ENCODE assay signal across 8 cellular contexts in the genomic region with DNA sequence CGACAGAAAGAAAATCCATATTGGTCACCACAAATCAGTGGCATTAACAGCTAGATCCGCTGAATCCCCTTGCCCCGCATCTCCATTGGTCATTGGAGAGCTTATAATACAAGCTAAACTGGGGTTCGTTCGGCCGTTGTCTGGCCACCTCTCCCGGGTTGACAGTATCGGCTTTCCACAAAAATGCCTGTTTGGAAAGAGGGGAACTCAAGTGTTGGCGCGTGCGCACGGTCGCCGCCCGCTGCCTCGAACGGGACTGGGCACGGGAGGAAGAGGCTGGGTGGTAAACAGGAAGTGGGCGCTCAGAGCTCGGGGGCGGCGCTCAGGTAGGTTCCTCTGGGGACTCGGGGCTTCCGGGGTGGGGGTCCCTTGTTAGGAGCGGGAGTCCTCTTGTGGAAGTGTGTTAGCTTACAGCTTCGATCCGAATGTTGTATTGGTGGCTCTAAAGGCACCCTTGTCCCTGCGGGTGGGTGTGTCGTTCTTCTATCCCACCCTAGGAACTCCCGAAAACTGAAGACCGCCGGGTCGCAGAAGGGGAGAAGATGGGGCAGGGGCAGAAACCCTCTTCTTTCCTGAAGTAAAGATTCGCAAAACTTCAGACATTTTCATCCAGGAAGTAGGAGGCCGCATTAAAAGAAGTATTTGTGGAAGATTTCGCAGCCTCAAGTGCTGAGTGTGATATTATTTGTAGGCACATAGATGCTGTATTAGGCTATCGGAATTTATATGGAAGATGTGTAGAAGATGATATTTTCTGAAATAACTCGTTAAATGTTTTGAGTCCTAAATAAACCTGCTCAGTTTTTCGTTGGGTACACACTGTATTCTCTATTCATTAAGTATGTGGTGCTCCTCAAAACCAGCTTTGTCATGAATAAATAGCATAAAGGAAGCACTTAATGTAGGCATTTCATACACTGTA. TPM values are rescaled to one million over a fixed set of nuclear protein-coding genes. Genes with fewer than 3 reads are reported as not detected.
DNase-seq lines count a peak whose midpoint lies in the region; ATAC-seq and TF ChIP-seq lines count a peak whose summit lies in the region.

No MANE protein-coding gene starts in this region.

- peak; percentile 81 to 93 (median 91) for DNase-seq in CD4-positive, alpha-beta T cell
- DNase-seq in NCI-H748 treated with DMSO at 0.1 percent for 48 hours (lab: John Stamatoyannopoulos, UW): peak; percentile 77
- DNase-seq in activated CD4-positive, alpha-beta T cell treated with anti-CD3 and anti-CD28 coated beads, Interleukin-2, amount 50 U/mL, for 4 hours: peak; percentile 85 to 86
- DNase-seq in dermis blood vessel endothelial cell: peak; percentile 98
- peak; percentile 91 for DNase-seq in stimulated activated CD4-positive, alpha-beta T cell treated with anti-CD3 and anti-CD28 coated beads, Interleukin-4, amount 100 ng/mL, for 24 hours

- no peaks in the 10 kb centered on the region for H3K27me3 Mint-ChIP-seq in CD4-positive, alpha-beta T cell

- CTCF ChIA-PET in CD4-positive, alpha-beta T cell (lab: Charles Lee): interaction anchor here (1.1 to 2.7 kb wide), 8 partner anchors 10 to 971 kb away, joined by 3 to 14 read pairs (median 4); a partner anchor contains a TSS

- no peak for TF ChIP-seq RAD21 in liver (IDR thresholded peaks at IDR 0.05)

- H3K27ac Mint-ChIP-seq in CD4-positive, alpha-beta T cell: peak overlapping the region; percentile 100

- H3K36me3 ChIP-seq in liver (ENCODE audit: control insufficient read depth in 4 of 4, insufficient read depth in 3 of 4, low read depth in 1 of 4, low read length in 3 of 4): peaks cover 4 to 17% (median 14%) of the 10 kb centered on the region in 4 donors

- peak; percentile 34 for TF ChIP-seq CTCF in CD4-positive, alpha-beta T cell (IDR thresholded peaks at IDR 0.05)
- TF ChIP-seq CTCF in liver (IDR thresholded peaks at IDR 0.05; ENCODE audit: low read depth, low read length, missing input control): no peak

- no peaks in the 10 kb centered on the region for H3K27me3 ChIP-seq in CD4-positive, alpha-beta T cell (ENCODE audit: control insufficient read depth, insufficient read depth, low read length)
- H3K27me3 ChIP-seq in liver (ENCODE audit: control insufficient read depth in 4 of 4, insufficient read depth in 4 of 4, low read length in 3 of 4): no peaks in the 10 kb centered on the region

- intact Hi-C loops in CD4-positive, alpha-beta T cell (cut with DNase I, micrococcal nuclease): loop anchor here (1.0 to 10.0 kb wide), 5 partner anchors 58 to 1721 kb away; a partner anchor contains a TSS

- peak; percentile 69 for ATAC-seq in CD4-positive, alpha-beta T cell (ENCODE audit: poor library complexity)
- ATAC-seq in GM19397 (IDR thresholded peaks at IDR 0.05; ENCODE audit: unreplicated experiment) (peak; percentile 63), HG03565 (IDR thresholded peaks at IDR 0.05; ENCODE audit: unreplicated experiment) (peak; percentile 59)

- H3K27ac ChIP-seq in CD4-positive, alpha-beta T cell (ENCODE audit: low read depth, low read length): peak overlapping the region; percentile 97
- peak overlapping the region; percentile 98 to 99 for H3K27ac ChIP-seq in liver (ENCODE audit: low read depth in 1 of 2, low read length in 2 of 2)

- peak overlapping the region; percentile 97 for H3K9ac ChIP-seq in liver (ENCODE audit: low read depth in 1 of 2, low read length in 2 of 2)

- H3K36me3 Mint-ChIP-seq in CD4-positive, alpha-beta T cell (ENCODE audit: low read depth): peaks cover 67% of the 10 kb centered on the region

- H3K9me3 Mint-ChIP-seq in CD4-positive, alpha-beta T cell: no peaks in the 10 kb centered on the region

- H3K4me3 Mint-ChIP-seq in CD4-positive, alpha-beta T cell: peak overlapping the region; percentile 99

- under 1% methylated on average over 39 of the region's 39 CpGs for WGBS in liver

- H3K4me1 ChIP-seq in liver (ENCODE audit: control insufficient read depth in 4 of 4, insufficient read depth in 4 of 4, low read length in 3 of 4): peaks cover 7 to 23% (median 16%) of the 10 kb centered on the region in 4 donors

- POLR2A ChIA-PET in CD4-positive, alpha-beta T cell (lab: Charles Lee): interaction anchor here (0.6 to 2.6 kb wide), 41 partner anchors 9 to 1469 kb away, joined by 3 to 70 read pairs (median 6); a partner anchor contains a TSS

- no peaks in the 10 kb centered on the region for H3K9me3 ChIP-seq in CD4-positive, alpha-beta T cell (ENCODE audit: control insufficient read depth, low read length)
- no peaks in the 10 kb centered on the region for H3K9me3 ChIP-seq in liver (ENCODE audit: control insufficient read depth in 4 of 4, low read length in 3 of 4)

- peak overlapping the region; percentile 93 to 99 (median 98) for H3K4me3 ChIP-seq in liver (ENCODE audit: low read depth in 1 of 3, low read length in 3 of 3)

- peaks cover 62% of the 10 kb centered on the region for H3K4me1 Mint-ChIP-seq in CD4-positive, alpha-beta T cell (ENCODE audit: low read depth)

TF ChIP-seq in liver, 16 proteins besides CTCF, POLR2A, EP300 and RAD21:
- no peak for TF ChIP-seq YY1 (IDR thresholded peaks at IDR 0.05)
- TF ChIP-seq FOXA1 (IDR thresholded peaks at IDR 0.05): peak; percentile 41
- no peak for TF ChIP-seq JUND (IDR thresholded peaks at IDR 0.05)
- TF ChIP-seq, protein P1, sequence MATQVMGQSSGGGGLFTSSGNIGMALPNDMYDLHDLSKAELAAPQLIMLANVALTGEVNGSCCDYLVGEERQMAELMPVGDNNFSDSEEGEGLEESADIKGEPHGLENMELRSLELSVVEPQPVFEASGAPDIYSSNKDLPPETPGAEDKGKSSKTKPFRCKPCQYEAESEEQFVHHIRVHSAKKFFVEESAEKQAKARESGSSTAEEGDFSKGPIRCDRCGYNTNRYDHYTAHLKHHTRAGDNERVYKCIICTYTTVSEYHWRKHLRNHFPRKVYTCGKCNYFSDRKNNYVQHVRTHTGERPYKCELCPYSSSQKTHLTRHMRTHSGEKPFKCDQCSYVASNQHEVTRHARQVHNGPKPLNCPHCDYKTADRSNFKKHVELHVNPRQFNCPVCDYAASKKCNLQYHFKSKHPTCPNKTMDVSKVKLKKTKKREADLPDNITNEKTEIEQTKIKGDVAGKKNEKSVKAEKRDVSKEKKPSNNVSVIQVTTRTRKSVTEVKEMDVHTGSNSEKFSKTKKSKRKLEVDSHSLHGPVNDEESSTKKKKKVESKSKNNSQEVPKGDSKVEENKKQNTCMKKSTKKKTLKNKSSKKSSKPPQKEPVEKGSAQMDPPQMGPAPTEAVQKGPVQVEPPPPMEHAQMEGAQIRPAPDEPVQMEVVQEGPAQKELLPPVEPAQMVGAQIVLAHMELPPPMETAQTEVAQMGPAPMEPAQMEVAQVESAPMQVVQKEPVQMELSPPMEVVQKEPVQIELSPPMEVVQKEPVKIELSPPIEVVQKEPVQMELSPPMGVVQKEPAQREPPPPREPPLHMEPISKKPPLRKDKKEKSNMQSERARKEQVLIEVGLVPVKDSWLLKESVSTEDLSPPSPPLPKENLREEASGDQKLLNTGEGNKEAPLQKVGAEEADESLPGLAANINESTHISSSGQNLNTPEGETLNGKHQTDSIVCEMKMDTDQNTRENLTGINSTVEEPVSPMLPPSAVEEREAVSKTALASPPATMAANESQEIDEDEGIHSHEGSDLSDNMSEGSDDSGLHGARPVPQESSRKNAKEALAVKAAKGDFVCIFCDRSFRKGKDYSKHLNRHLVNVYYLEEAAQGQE (IDR thresholded peaks at IDR 0.05): peak; percentile 45
- TF ChIP-seq, protein P2, sequence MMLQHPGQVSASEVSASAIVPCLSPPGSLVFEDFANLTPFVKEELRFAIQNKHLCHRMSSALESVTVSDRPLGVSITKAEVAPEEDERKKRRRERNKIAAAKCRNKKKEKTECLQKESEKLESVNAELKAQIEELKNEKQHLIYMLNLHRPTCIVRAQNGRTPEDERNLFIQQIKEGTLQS (IDR thresholded peaks at IDR 0.05): peak; percentile 39
- TF ChIP-seq, protein P3, sequence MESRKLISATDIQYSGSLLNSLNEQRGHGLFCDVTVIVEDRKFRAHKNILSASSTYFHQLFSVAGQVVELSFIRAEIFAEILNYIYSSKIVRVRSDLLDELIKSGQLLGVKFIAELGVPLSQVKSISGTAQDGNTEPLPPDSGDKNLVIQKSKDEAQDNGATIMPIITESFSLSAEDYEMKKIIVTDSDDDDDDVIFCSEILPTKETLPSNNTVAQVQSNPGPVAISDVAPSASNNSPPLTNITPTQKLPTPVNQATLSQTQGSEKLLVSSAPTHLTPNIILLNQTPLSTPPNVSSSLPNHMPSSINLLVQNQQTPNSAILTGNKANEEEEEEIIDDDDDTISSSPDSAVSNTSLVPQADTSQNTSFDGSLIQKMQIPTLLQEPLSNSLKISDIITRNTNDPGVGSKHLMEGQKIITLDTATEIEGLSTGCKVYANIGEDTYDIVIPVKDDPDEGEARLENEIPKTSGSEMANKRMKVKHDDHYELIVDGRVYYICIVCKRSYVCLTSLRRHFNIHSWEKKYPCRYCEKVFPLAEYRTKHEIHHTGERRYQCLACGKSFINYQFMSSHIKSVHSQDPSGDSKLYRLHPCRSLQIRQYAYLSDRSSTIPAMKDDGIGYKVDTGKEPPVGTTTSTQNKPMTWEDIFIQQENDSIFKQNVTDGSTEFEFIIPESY (IDR thresholded peaks at IDR 0.05): peak; percentile 80
- peak; percentile 82 for TF ChIP-seq TAF1 (conservative IDR thresholded peaks at IDR 0.05)
- peak; percentile 27 for TF ChIP-seq FOXA2 (IDR thresholded peaks at IDR 0.05)
- peak; percentile 61 to 90 for TF ChIP-seq GABPA (IDR thresholded peaks at IDR 0.05 in 1 of 2, conservative IDR thresholded peaks at IDR 0.05 in 1 of 2)
- TF ChIP-seq NR2F2 (IDR thresholded peaks at IDR 0.05): peak; percentile 32
- peak; percentile 49 for TF ChIP-seq SP1 (IDR thresholded peaks at IDR 0.05)
- peak in 1 of 2 donors; percentile 24 for TF ChIP-seq EGR1 (IDR thresholded peaks at IDR 0.05; ENCODE audit: low read depth in 2 of 2)
- peak in 1 of 2 donors; percentile 22 for TF ChIP-seq HNF4A (conservative IDR thresholded peaks at IDR 0.05)
- peak in 1 of 2 donors; percentile 47 for TF ChIP-seq RXRA (IDR thresholded peaks at IDR 0.05)
- TF ChIP-seq, protein P4, sequence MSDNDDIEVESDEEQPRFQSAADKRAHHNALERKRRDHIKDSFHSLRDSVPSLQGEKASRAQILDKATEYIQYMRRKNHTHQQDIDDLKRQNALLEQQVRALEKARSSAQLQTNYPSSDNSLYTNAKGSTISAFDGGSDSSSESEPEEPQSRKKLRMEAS (IDR thresholded peaks at IDR 0.05): peak; percentile 93
- no peak for TF ChIP-seq HNF4G (IDR thresholded peaks at IDR 0.05)

RNA-seq across cellular contexts. Expression of a gene that starts 1.0 kb away (rescaled TPM):
- total RNA-seq in CD4-positive, alpha-beta T cell: 10 to 100 TPM; 51.3 to 52.3 TPM
- total RNA-seq in dermis blood vessel endothelial cell (46.6 and 63.0 TPM in 2 replicates), liver (10 to 100 TPM; 16.0 to 28.3 TPM)
- polyA plus RNA-seq in liver: 10 to 100 TPM in 1 of 2 donors, 1 to 10 TPM in 1; 6.0 to 12.8 TPM

RNA-seq across cellular contexts. Expression of a gene that starts 1.1 kb away (rescaled TPM):
- 10 to 100 TPM; 23.6 to 25.1 TPM for total RNA-seq in CD4-positive, alpha-beta T cell
- 51.4 and 102 TPM in 2 replicates for total RNA-seq in dermis blood vessel endothelial cell
- total RNA-seq in liver: 10 to 100 TPM; 24.3 to 48.2 TPM
- 10 to 100 TPM in 1 of 2 donors, 1 to 10 TPM in 1; 9.3 to 18.7 TPM for polyA plus RNA-seq in liver

RNA-seq across cellular contexts. Expression of a gene that starts 23.6 kb away (rescaled TPM):
- not detected for total RNA-seq in CD4-positive, alpha-beta T cell
- total RNA-seq in dermis blood vessel endothelial cell (not detected in 2 replicates), liver (under 1 TPM in 1 of 2 donors, not detected in 1; 0.17 TPM)
- under 1 TPM in 1 of 2 donors, not detected in 1; 0.09 TPM for polyA plus RNA-seq in liver

Comparison
In these comparisons a context has a peak if more than half of its experiments do, and no peak if none do; other contexts are left out.
1. Peak in every context shown above with its lines: DNase-seq, ATAC-seq, H3K4me3 ChIP-seq and H3K27ac ChIP-seq.